ENCODE assay signal across 8 cellular contexts in the genomic region with DNA sequence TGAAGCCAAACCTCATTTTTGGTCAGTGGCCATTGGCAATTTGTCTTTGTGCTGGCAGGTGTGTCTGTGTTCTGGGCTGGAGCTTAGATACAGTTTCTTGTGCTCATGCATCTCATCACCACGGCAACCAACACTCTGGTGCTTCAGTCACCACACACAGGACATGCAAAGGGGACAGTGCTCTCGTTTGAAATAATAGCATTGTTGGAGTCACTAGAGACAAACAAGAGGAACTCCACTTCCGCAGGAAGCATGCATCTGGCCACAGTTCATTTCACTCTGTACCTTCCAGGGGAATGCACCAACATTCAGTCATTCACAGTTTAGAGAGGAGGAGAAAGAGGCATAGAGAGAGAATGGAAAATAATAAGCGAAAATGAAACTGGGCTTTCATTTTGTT.
A peak's percentile ranks its signal among the peaks of the same experiment; 100 is the strongest.
DNase-seq lines count a peak whose midpoint lies in the region; ATAC-seq and TF ChIP-seq lines count a peak whose summit lies in the region.

No MANE protein-coding gene starts in this region.

- no peaks in the 10 kb centered on the region for H3K27me3 ChIP-seq in vagina

- H3K4me3 ChIP-seq in vagina = no peak overlapping the region

- no peaks in the 10 kb centered on the region for H3K9me3 ChIP-seq in vagina

- no peak overlapping the region for H3K27ac ChIP-seq in vagina

- no peak for TF ChIP-seq CTCF in vagina (IDR thresholded peaks at IDR 0.05)

- ATAC-seq in GM18517 (IDR thresholded peaks at IDR 0.05; ENCODE audit: unreplicated experiment) (peak; percentile 97), GM21526 (IDR thresholded peaks at IDR 0.05; ENCODE audit: low FRiP score, unreplicated experiment) (peak; percentile 95), HG03571 (IDR thresholded peaks at IDR 0.05; ENCODE audit: unreplicated experiment) (peak; percentile 100), esophagus mucosa (no peak)

- TF ChIP-seq POLR2A in vagina (IDR thresholded peaks at IDR 0.05) = no peak

- peaks cover 0 to under 1% of the 10 kb centered on the region in 2 donors for H3K36me3 ChIP-seq in vagina

- DNase-seq in lung microvascular endothelial cell (ENCODE audit: low read depth in 2 of 2) (peak; percentile 9 to 98), vagina (ENCODE audit: extremely low spot score in 2 of 2) (no peak), EL (no peak), cardiac septum (ENCODE audit: low spot score) (no peak)

- intact Hi-C loops in vagina (cut with DNase I) (no loop called here), cardiac septum (cut with DNase I) (no loop called here)

- H3K4me1 ChIP-seq in vagina = no peaks in the 10 kb centered on the region

Comparison
In these comparisons a context has a peak if more than half of its experiments do, and no peak if none do; other contexts are left out.
1. DNase-seq: peak in lung microvascular endothelial cell (2 of 2); none in vagina (0 of 2), EL (single experiment) and cardiac septum (single experiment).